ENCODE assay signal across 8 cellular contexts in genomic region chr16:2223375-2224182, GRCh38. TPM values are rescaled to one million over a fixed set of nuclear protein-coding genes. Genes with fewer than 3 reads are reported as not detected.
A peak's percentile ranks its signal among the peaks of the same experiment; 100 is the strongest.
DNase-seq lines count a peak whose midpoint lies in the region; ATAC-seq, FAIRE-seq and TF ChIP-seq lines count a peak whose summit lies in the region.

E4F1 (plus strand) TSS chr16:2223591; CDS start chr16:2223614, 23 bp downstream.

- BruUV-seq in HepG2 (replicated peaks; lab: Mats Ljungman, UMichigan): TSS peak; percentile 82

- DNase-seq in C1 segment of cervical spinal cord (lab: John Stamatoyannopoulos, UW) (peak; percentile 86 to 99 (median 95)), NCI-H748 treated with DMSO at 0.1 percent for 48 hours (lab: John Stamatoyannopoulos, UW) (peak; percentile 91), dermis blood vessel endothelial cell (peak; percentile 100), HepG2 (ENCODE audit: low spot score) (peak; percentile 97)
- DNase-seq in activated CD4-positive, alpha-beta T cell treated with anti-CD3 and anti-CD28 coated beads, Interleukin-2, amount 50 U/mL, for 4 hours: peak; percentile 99
- peak; percentile 100 for DNase-seq in stimulated activated CD4-positive, alpha-beta T cell treated with anti-CD3 and anti-CD28 coated beads, Interleukin-4, amount 100 ng/mL, for 1 hour

- peak; percentile 95 for FAIRE-seq in HepG2 (lab: Jason Lieb, UNC)

- H3K9ac ChIP-seq in HepG2 (ENCODE audit: insufficient read depth, low read depth, low read length): peak within 1 kb of the TSS; percentile 89

- WGBS in HepG2 (ENCODE audit: low lambda C conversion rate): under 1% methylated on average over 31 of the region's 83 CpGs

- peak within 1 kb of the TSS; percentile 80 for H3K27ac ChIP-seq in HepG2 (ENCODE audit: extremely low read length, insufficient read depth, low read length)

- intact Hi-C loops in HepG2 (cut with micrococcal nuclease; ENCODE audit: unreplicated experiment): no loop called here

- H3K27me3 ChIP-seq in HepG2 (ENCODE audit: control insufficient read depth in 1 of 2, insufficient read depth in 2 of 2, low read length in 2 of 2): no peaks in the 10 kb centered on the region

- POLR2A ChIA-PET in HepG2 (lab: Yijun Ruan, JAX): interaction anchor here (1.0 to 2.6 kb wide), 4 partner anchors 9 to 29 kb away, joined by 3 to 14 read pairs (median 8); partner anchors contain the start of genes ECI1, MLST8 and PGP

- H3K9me3 ChIP-seq in HepG2 (ENCODE audit: low read length): no peaks in the 10 kb centered on the region

- peaks cover 11% of the 10 kb centered on the region for H4K20me1 ChIP-seq in HepG2 (ENCODE audit: insufficient read depth, low read length)

- H3K36me3 ChIP-seq in HepG2 (replicated peaks in 1 of 2; ENCODE audit: control insufficient read depth in 1 of 2, insufficient read depth in 2 of 2, low read length in 2 of 2): peaks cover 3 to 8% of the 10 kb centered on the region in 2 experiments; a peak in 2 of 5 replicates

- peak within 1 kb of the TSS; percentile 78 to 95 (median 79) for H3K4me3 ChIP-seq in HepG2 (replicated peaks in 1 of 3; ENCODE audit: insufficient read depth in 1 of 3, low read depth in 2 of 3, low read length in 3 of 3)

- no peak within 1 kb of the TSS for H2AFZ ChIP-seq in HepG2 (ENCODE audit: low read length)

- TF ChIP-seq EP300 in HepG2 (IDR thresholded peaks at IDR 0.05; ENCODE audit: low read depth in 2 of 2, low read length in 2 of 2) (no peak), HepG2 (CRISPR knock-in tag; IDR thresholded peaks at IDR 0.05; ENCODE audit: borderline replicate concordance) (0 out of 2 replicates have a peak, but pooled peaks have one; percentile 16)

- peak within 1 kb of the TSS; percentile 83 for H3K4me2 ChIP-seq in HepG2 (ENCODE audit: low read depth, low read length)

- peak; percentile 27; the same call in 1 of the 2 replicates for TF ChIP-seq CTCF in HepG2 (CRISPR knock-in tag; IDR thresholded peaks at IDR 0.05)

- TF ChIP-seq POLR2A in HepG2 (IDR thresholded peaks at IDR 0.05; ENCODE audit: insufficient read depth in 1 of 2, low read depth in 2 of 2, low read length in 2 of 2): peak; percentile 88 to 89

- peaks cover 46% of the 10 kb centered on the region for H3K4me1 ChIP-seq in HepG2 (ENCODE audit: insufficient read depth, low read length)

- no peak for TF ChIP-seq RAD21 in HepG2 (CRISPR knock-in tag; IDR thresholded peaks at IDR 0.05)

- peaks cover 18% of the 10 kb centered on the region for H3K79me2 ChIP-seq in HepG2 (ENCODE audit: insufficient read depth, low read length)

- CTCF ChIA-PET in HepG2 (lab: Yijun Ruan, JAX; ENCODE audit: low intra/inter-chr PET ratio, low total read pairs): no interaction called here

- in situ Hi-C loops in HepG2 (cut with HindIII; ENCODE audit: extremely low pct_ligation_motif_present, low pct_unique_long_range_greater_than_20kb): no loop called here

- peak; percentile 94 for ATAC-seq in GM19372 (IDR thresholded peaks at IDR 0.05; ENCODE audit: low read depth, unreplicated experiment)
- ATAC-seq in HG03558 (IDR thresholded peaks at IDR 0.05; ENCODE audit: extremely low read depth, unreplicated experiment): peak; percentile 71
- ATAC-seq in HepG2: peak; percentile 84

TF ChIP-seq in HepG2, 621 proteins besides CTCF, POLR2A, EP300 and RAD21 (continues in another document):
- peak; percentile 57; the same call in 1 of the 2 replicates for TF ChIP-seq CBX5 (CRISPR knock-in tag; IDR thresholded peaks at IDR 0.05; ENCODE audit: borderline replicate concordance)
- no peak for TF ChIP-seq ZNF354B (CRISPR knock-in tag; IDR thresholded peaks at IDR 0.05)
- no peak for TF ChIP-seq RORA (CRISPR knock-in tag; IDR thresholded peaks at IDR 0.05)
- TF ChIP-seq KDM5B (CRISPR knock-in tag; IDR thresholded peaks at IDR 0.05; ENCODE audit: borderline replicate concordance): peak; percentile 91; the same call in 1 of the 2 replicates
- peak; percentile 73 for TF ChIP-seq ELF1 (CRISPR knock-in tag; IDR thresholded peaks at IDR 0.05)
- no peak for TF ChIP-seq MTA3 (CRISPR knock-in tag; IDR thresholded peaks at IDR 0.05)
- 0 out of 2 replicates have a peak, but pooled peaks have one; percentile 51 for TF ChIP-seq TP53 (CRISPR knock-in tag; conservative IDR thresholded peaks at IDR 0.05)
- TF ChIP-seq ZNF768 (CRISPR knock-in tag; IDR thresholded peaks at IDR 0.05): peak; percentile 62; the same call in 1 of the 2 replicates
- TF ChIP-seq CBFB (CRISPR knock-in tag; IDR thresholded peaks at IDR 0.05): no peak; the same call in none of the 2 replicates
- 0 out of 2 replicates have a peak, but pooled peaks have one; percentile 71 for TF ChIP-seq ZBTB3 (CRISPR knock-in tag; IDR thresholded peaks at IDR 0.05; ENCODE audit: borderline replicate concordance, low read depth)
- peak; percentile 72 for TF ChIP-seq ZFP90 (CRISPR knock-in tag; IDR thresholded peaks at IDR 0.05; ENCODE audit: borderline replicate concordance)
- TF ChIP-seq PHF5A (CRISPR knock-in tag; IDR thresholded peaks at IDR 0.05; ENCODE audit: low read depth, unreplicated experiment): no peak
- no peak for TF ChIP-seq SMARCC2 (IDR thresholded peaks at IDR 0.05)
- TF ChIP-seq REST (IDR thresholded peaks at IDR 0.05; ENCODE audit: borderline replicate concordance in 1 of 2, low read depth in 1 of 2, low read length in 2 of 2): no peak; a peak in 1 of 4 replicates
- 0 out of 2 replicates have a peak, but pooled peaks have one; percentile 43 for TF ChIP-seq ZNF546 (CRISPR knock-in tag; conservative IDR thresholded peaks at IDR 0.05)
- TF ChIP-seq RARA (CRISPR knock-in tag; IDR thresholded peaks at IDR 0.05): peak; percentile 58
- peak; percentile 55 for TF ChIP-seq FOSL2 (CRISPR knock-in tag; IDR thresholded peaks at IDR 0.05)
- TF ChIP-seq ZNF484 (CRISPR knock-in tag; IDR thresholded peaks at IDR 0.05; ENCODE audit: borderline replicate concordance, low read depth): no peak
- peak; percentile 95 for TF ChIP-seq GATAD1 (CRISPR knock-in tag; IDR thresholded peaks at IDR 0.05)
- TF ChIP-seq HNF4A (CRISPR knock-in tag; IDR thresholded peaks at IDR 0.05): no peak; the same call in 1 of the 2 replicates
- peak; percentile 36; the same call in 1 of the 2 replicates for TF ChIP-seq MIER3 (CRISPR knock-in tag; IDR thresholded peaks at IDR 0.05; ENCODE audit: borderline replicate concordance)

RNA-seq across cellular contexts. Expression of gene E4F1, which starts in this region (rescaled TPM):
- 34.4 and 37.1 TPM in 2 replicates for total RNA-seq in dermis blood vessel endothelial cell
- 10.3 and 19.5 TPM in 2 replicates for total RNA-seq in HepG2 (2016; rRNA removed; fragmentation: Illumina TruSeq; extraction: Trizol)
- total RNA-seq in HepG2 (2016; cell fraction: cytosol; rRNA removed; fragmentation: Illumina TruSeq; extraction: Trizol; ENCODE audit: low read depth): 6.9 and 8.8 TPM in 2 replicates
- 8.9 and 20.8 TPM in 2 replicates for total RNA-seq in HepG2 (2016; cell fraction: insoluble cytoplasmic fraction; rRNA removed; fragmentation: Illumina TruSeq; extraction: Trizol)
- total RNA-seq in HepG2 (2016; cell fraction: membrane; rRNA removed; fragmentation: Illumina TruSeq; extraction: Trizol): 6.0 TPM in 2 replicates
- 24.2 and 28.6 TPM in 2 replicates for total RNA-seq in HepG2 (2016; cell fraction: nucleus; rRNA removed; fragmentation: Illumina TruSeq; extraction: Trizol)
- polyA plus RNA-seq in HepG2 (2011; rRNA removed): 13.8 and 17.2 TPM in 2 replicates
- polyA plus RNA-seq in HepG2 (2011; cell fraction: cytosol; rRNA removed): 6.1 and 10.8 TPM in 2 replicates
- polyA plus RNA-seq in HepG2 (2011; cell fraction: nucleus; rRNA removed): 151 and 202 TPM in 2 replicates
- polyA plus RNA-seq in HepG2 (2012): 6.8 and 6.9 TPM in 2 replicates
- polyA plus RNA-seq in HepG2 (2016; cell fraction: cytosol; fragmentation: Illumina TruSeq; extraction: Trizol; ENCODE audit: low read depth): 3.5 and 3.6 TPM in 2 replicates
- 8.4 and 9.9 TPM in 2 replicates for polyA plus RNA-seq in HepG2 (2016; cell fraction: insoluble cytoplasmic fraction; fragmentation: Illumina TruSeq; extraction: Trizol; ENCODE audit: low read depth)
- polyA plus RNA-seq in HepG2 (2016; cell fraction: membrane; fragmentation: Illumina TruSeq; extraction: Trizol; ENCODE audit: low read depth): 4.8 and 5.0 TPM in 2 replicates
- polyA plus RNA-seq in HepG2 (2016; cell fraction: nucleus; fragmentation: Illumina TruSeq; extraction: Trizol; ENCODE audit: insufficient read depth, low read depth): 55.1 and 57.6 TPM in 2 replicates
- 14.4 and 15.9 TPM in 2 replicates for polyA minus RNA-seq in HepG2 (2011; rRNA and poly(A)+ RNA removed; ENCODE audit: low replicate concordance)
- polyA minus RNA-seq in HepG2 (2011; cell fraction: cytosol; rRNA and poly(A)+ RNA removed): 6.6 and 9.1 TPM in 2 replicates
- 18.3 and 20.5 TPM in 2 replicates for polyA minus RNA-seq in HepG2 (2011; cell fraction: nucleus; rRNA and poly(A)+ RNA removed)

Comparison
In these comparisons a context has a peak if more than half of its experiments do, and no peak if none do; other contexts are left out.
1. Peak in every context shown above with its lines: DNase-seq, ATAC-seq, H3K4me3 ChIP-seq and H3K27ac ChIP-seq.